11 cellular contexts compared by ENCODE assay signal in the genomic region with DNA sequence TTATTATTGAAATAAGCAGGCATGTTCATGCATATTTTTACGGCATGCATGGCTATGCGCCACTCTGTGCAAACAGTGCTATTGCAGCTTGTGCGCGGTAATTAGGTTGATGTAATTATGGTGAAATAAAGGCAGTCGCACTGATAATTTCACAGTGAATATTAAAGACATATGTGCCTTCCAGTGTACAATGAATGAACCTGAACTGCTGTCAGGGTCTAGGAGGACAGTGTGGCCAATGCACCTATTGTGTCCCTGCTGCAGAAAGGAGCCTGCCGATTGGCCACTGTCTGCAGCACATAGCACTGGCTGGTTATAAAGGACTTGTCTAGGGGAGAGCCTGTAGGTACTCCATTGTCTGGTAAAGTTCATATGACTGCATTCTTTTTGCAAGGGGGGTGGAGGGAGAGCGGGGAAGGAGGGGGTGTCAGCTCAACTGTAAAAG.
DNase-seq lines count a peak whose midpoint lies in the region; ATAC-seq and TF ChIP-seq lines count a peak whose summit lies in the region.
"Had no signal": no experiment of that assay in that cellular context is flagged by ENCODE, and none has a peak within 500 bp of the region (broad histone marks: within the 10 kb centered on the region; RNA-seq: fewer than 3 reads in every experiment).

No MANE protein-coding gene starts in this region.

- no peaks in the 10 kb centered on the region for H3K9me3 ChIP-seq in MG63
- peaks cover 3% of the 10 kb centered on the region for H3K9me3 ChIP-seq in neural progenitor cell (ENCODE audit: low read depth)

- H3K9me3 Mint-ChIP-seq in neural progenitor cell, result no peaks in the 10 kb centered on the region
- H3K9me3 Mint-ChIP-seq: activated T-helper 2 cell treated with anti-CD3 and anti-CD28 coated beads, Interferon-gamma antibody, Interleukin-2, Interleukin-4, amounts not matched to agents 10 μg/mL and 5 μg/mL and 100 μg/mL, durations not matched to agents 14 hours and 24 hours and 36 hours; stimulated activated naive CD8-positive, alpha-beta T cell treated with anti-CD3 and anti-CD28 coated beads, Interleukin-15, Interleukin-2, amounts not matched to agents 100 ng/mL and 50 ng/mL, for 24 hours had no signal

- H3F3A ChIP-seq in neural progenitor cell (ENCODE audit: low read depth), result no peaks in the 10 kb centered on the region

- peak; percentile 31 for TF ChIP-seq CTCF in AG09319 (IDR thresholded peaks at IDR 0.05; ENCODE audit: low read depth, low read length)
- no peak for TF ChIP-seq CTCF in neural progenitor cell (IDR thresholded peaks at IDR 0.05)

- H4K20me1 ChIP-seq in neural progenitor cell (ENCODE audit: low read depth), result no peaks in the 10 kb centered on the region

- no peak overlapping the region for H3K4me2 ChIP-seq in neural progenitor cell

- no peak overlapping the region for H3K27ac ChIP-seq in neural progenitor cell

- no peaks in the 10 kb centered on the region for H3K27me3 Mint-ChIP-seq in neural progenitor cell (ENCODE audit: insufficient read depth, low read depth)

- no peaks in the 10 kb centered on the region for H3K79me2 ChIP-seq in neural progenitor cell (ENCODE audit: low read depth)

- H2AFZ ChIP-seq in neural progenitor cell (replicated peaks), result no peak overlapping the region

- no peak overlapping the region for H3K9ac ChIP-seq in neural progenitor cell

- H3K27me3 ChIP-seq in MG63 (no peaks in the 10 kb centered on the region), neural progenitor cell (no peaks in the 10 kb centered on the region)

- DNase-seq in AG09319 (ENCODE audit: extremely low read depth, low read depth), result no peak
- peak; percentile 68 for DNase-seq in MG63
- DNase-seq in cerebellar cortex (ENCODE audit: low spot score), result peak; percentile 95
- no peak for DNase-seq in neural progenitor cell (ENCODE audit: low spot score)
- no peak for DNase-seq in SIG-M5 treated with dmso at 0.1 percent for 504 hours (lab: John Stamatoyannopoulos, UW; ENCODE audit: unreplicated experiment)
- no peak for DNase-seq in ureter (ENCODE audit: low spot score)
- no peak for DNase-seq in stimulated activated naive CD4-positive, alpha-beta T cell treated with Interleukin-2 at 50 U/mL for 16 hours (lab: John Stamatoyannopoulos, UW)
- DNase-seq: T-helper 9 cell had no signal

- ATAC-seq in GM21529 (IDR thresholded peaks at IDR 0.05; ENCODE audit: unreplicated experiment), result no peak

- H3K4me1 ChIP-seq in neural progenitor cell, result no peaks in the 10 kb centered on the region

- H3K36me3 ChIP-seq in MG63 (peaks cover 16% of the 10 kb centered on the region), neural progenitor cell (no peaks in the 10 kb centered on the region)

- peak overlapping the region; percentile 23 for H3K27ac Mint-ChIP-seq in neural progenitor cell
- H3K27ac Mint-ChIP-seq: activated T-helper 2 cell treated with anti-CD3 and anti-CD28 coated beads, Interferon-gamma antibody, Interleukin-2, Interleukin-4, amounts not matched to agents 10 μg/mL and 5 μg/mL and 100 μg/mL, durations not matched to agents 14 hours and 24 hours and 36 hours; stimulated activated naive CD8-positive, alpha-beta T cell treated with anti-CD3 and anti-CD28 coated beads, Interleukin-15, Interleukin-2, amounts not matched to agents 100 ng/mL and 50 ng/mL, for 24 hours had no signal

- no peak overlapping the region for H3K4me3 Mint-ChIP-seq in neural progenitor cell
- H3K4me3 Mint-ChIP-seq: stimulated activated naive CD8-positive, alpha-beta T cell treated with anti-CD3 and anti-CD28 coated beads, Interleukin-15, Interleukin-2, amounts not matched to agents 100 ng/mL and 50 ng/mL, for 24 hours had no signal

- no peaks in the 10 kb centered on the region for H3K36me3 Mint-ChIP-seq in neural progenitor cell

- H3K4me3 ChIP-seq in MG63 (peak overlapping the region; percentile 46), neural progenitor cell (no peak overlapping the region)

- peaks cover 35% of the 10 kb centered on the region for H3K4me1 Mint-ChIP-seq in neural progenitor cell

Comparison
In these comparisons a context has a peak if more than half of its experiments do, and no peak if none do; other contexts are left out.
1. DNase-seq: peak in MG63 (single experiment) and cerebellar cortex (single experiment); none in AG09319 (single experiment), neural progenitor cell (single experiment), SIG-M5 treated with dmso at 0.1 percent for 504 hours (single experiment), ureter (single experiment) and stimulated activated naive CD4-positive, alpha-beta T cell treated with Interleukin-2 at 50 U/mL for 16 hours (single experiment).